In genomic region chrX:104112326-104112951, GRCh38 we compare ENCODE assay signal across 8 cellular contexts. TPM values are rescaled to one million over a fixed set of nuclear protein-coding genes. Genes with fewer than 3 reads are reported as not detected.
DNase-seq lines count a peak whose midpoint lies in the region; ATAC-seq and TF ChIP-seq lines count a peak whose summit lies in the region.

ZCCHC18 (plus strand) TSS chrX:104112523; CDS start chrX:104114112, 1,589 bp downstream.

- H3K79me2 ChIP-seq in KMS-11 (ENCODE audit: insufficient read depth, low read depth): peaks cover 11% of the 10 kb centered on the region; the same call in 1 of the 2 replicates
- H3K79me2 ChIP-seq in hepatocyte: no peaks in the 10 kb centered on the region

- peak within 1 kb of the TSS; percentile 69 for H2AFZ ChIP-seq in KMS-11 (ENCODE audit: low read depth)
- H2AFZ ChIP-seq in hepatocyte: peak within 1 kb of the TSS; percentile 66

- H3K27ac ChIP-seq in KMS-11: peak within 1 kb of the TSS; percentile 79
- H3K27ac ChIP-seq in hepatocyte: peak within 1 kb of the TSS; percentile 92
- H3K27ac ChIP-seq in rectal smooth muscle tissue (ENCODE audit: low read depth, low read length): peak within 1 kb of the TSS; percentile 51

- H3K4me1 ChIP-seq in KMS-11 (ENCODE audit: low read depth, poor library complexity, severe bottlenecking) (peaks cover 27% of the 10 kb centered on the region), hepatocyte (ENCODE audit: insufficient read depth) (no peaks in the 10 kb centered on the region), rectal smooth muscle tissue (ENCODE audit: control insufficient read depth, insufficient read depth, low read length) (no peaks in the 10 kb centered on the region)

- H3K4me2 ChIP-seq in KMS-11 (peak within 1 kb of the TSS; percentile 82), hepatocyte (peak within 1 kb of the TSS; percentile 84)

- H3K9me2 ChIP-seq in hepatocyte (replicated peaks; ENCODE audit: insufficient read depth): no peaks in the 10 kb centered on the region

- DNase-seq in GM10266 (ENCODE audit: extremely low spot score) (peak; percentile 61), astrocyte of the spinal cord (ENCODE audit: low read depth, low spot score) (peak; percentile 72), hepatocyte (ENCODE audit: low spot score) (peak; percentile 58), OCI-M2 (lab: John Stamatoyannopoulos, UW; ENCODE audit: unreplicated experiment) (no peak)

- H4K20me1 ChIP-seq in KMS-11 (ENCODE audit: insufficient read depth) (no peaks in the 10 kb centered on the region), hepatocyte (ENCODE audit: insufficient read depth, poor library complexity, severe bottlenecking) (no peaks in the 10 kb centered on the region)

- H3K27me3 ChIP-seq in KMS-11 (ENCODE audit: insufficient read depth, low read depth) (no peaks in the 10 kb centered on the region), hepatocyte (no peaks in the 10 kb centered on the region), rectal smooth muscle tissue (ENCODE audit: control insufficient read depth, insufficient read depth, low read length) (no peaks in the 10 kb centered on the region)

- 39% methylated on average over 56 of the region's 67 CpGs for WGBS in hepatocyte (ENCODE audit: low lambda C conversion rate, missing lambda C conversion rate)

- in situ Hi-C loops in astrocyte of the spinal cord (cut with HindIII; ENCODE audit: low sequenced_read_pairs): no loop called here

- no peaks in the 10 kb centered on the region for H3K9me3 ChIP-seq in hepatocyte (ENCODE audit: low read depth)

- peak within 1 kb of the TSS; percentile 85 for H3K9ac ChIP-seq in KMS-11
- H3K9ac ChIP-seq in rectal smooth muscle tissue (ENCODE audit: low read length): peak within 1 kb of the TSS; percentile 4

- no peak for TF ChIP-seq CTCF in GM10266 (IDR thresholded peaks at IDR 0.05; ENCODE audit: control insufficient read depth, insufficient read depth, low read depth, missing control alignments)
- no peak for TF ChIP-seq CTCF in KMS-11 (conservative IDR thresholded peaks at IDR 0.05; ENCODE audit: low read depth, low read length)
- TF ChIP-seq CTCF in astrocyte of the spinal cord (IDR thresholded peaks at IDR 0.05; ENCODE audit: low read depth, low read length): no peak
- no peak for TF ChIP-seq CTCF in hepatocyte (IDR thresholded peaks at IDR 0.05; ENCODE audit: poor library complexity)

- ATAC-seq in GM21825 (IDR thresholded peaks at IDR 0.05; ENCODE audit: unreplicated experiment) (peak; percentile 59), SK-N-SH treated with all-trans-retinoic acid at 6 μM for 48 hours (peak; percentile 89)

- H3K36me3 ChIP-seq in KMS-11 (ENCODE audit: insufficient read depth) (no peaks in the 10 kb centered on the region), hepatocyte (replicated peaks; ENCODE audit: insufficient read depth, low read depth) (no peaks in the 10 kb centered on the region), rectal smooth muscle tissue (ENCODE audit: control insufficient read depth, insufficient read depth, low read length) (no peaks in the 10 kb centered on the region)

- H3K4me3 ChIP-seq in KMS-11 (IDR thresholded peaks at IDR 0.05; ENCODE audit: insufficient read depth, low read depth, low read length) (no peak within 1 kb of the TSS), astrocyte of the spinal cord (ENCODE audit: low read depth, low read length) (peak within 1 kb of the TSS; percentile 54), hepatocyte (peak within 1 kb of the TSS; percentile 58), rectal smooth muscle tissue (ENCODE audit: low read length) (peak within 1 kb of the TSS; percentile 72)

TF ChIP-seq in SK-N-SH treated with all-trans-retinoic acid at 6 μM for 48 hours, 23 proteins besides CTCF, POLR2A, EP300 and RAD21:
- TF ChIP-seq, protein P1, sequence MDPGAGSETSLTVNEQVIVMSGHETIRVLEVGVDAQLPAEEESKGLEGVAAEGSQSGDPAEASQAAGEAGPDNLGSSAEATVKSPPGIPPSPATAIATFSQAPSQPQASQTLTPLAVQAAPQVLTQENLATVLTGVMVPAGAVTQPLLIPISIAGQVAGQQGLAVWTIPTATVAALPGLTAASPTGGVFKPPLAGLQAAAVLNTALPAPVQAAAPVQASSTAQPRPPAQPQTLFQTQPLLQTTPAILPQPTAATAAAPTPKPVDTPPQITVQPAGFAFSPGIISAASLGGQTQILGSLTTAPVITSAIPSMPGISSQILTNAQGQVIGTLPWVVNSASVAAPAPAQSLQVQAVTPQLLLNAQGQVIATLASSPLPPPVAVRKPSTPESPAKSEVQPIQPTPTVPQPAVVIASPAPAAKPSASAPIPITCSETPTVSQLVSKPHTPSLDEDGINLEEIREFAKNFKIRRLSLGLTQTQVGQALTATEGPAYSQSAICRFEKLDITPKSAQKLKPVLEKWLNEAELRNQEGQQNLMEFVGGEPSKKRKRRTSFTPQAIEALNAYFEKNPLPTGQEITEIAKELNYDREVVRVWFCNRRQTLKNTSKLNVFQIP (CRISPR knock-in tag; IDR thresholded peaks at IDR 0.05; ENCODE audit: borderline replicate concordance, low read depth): no peak
- TF ChIP-seq BACH2 (CRISPR knock-in tag; IDR thresholded peaks at IDR 0.05; ENCODE audit: borderline replicate concordance) (no peak), TOX (CRISPR knock-in tag; IDR thresholded peaks at IDR 0.05; ENCODE audit: borderline replicate concordance) (no peak), ISL1 (CRISPR knock-in tag; IDR thresholded peaks at IDR 0.05) (no peak), PPARA (CRISPR knock-in tag; IDR thresholded peaks at IDR 0.05; ENCODE audit: borderline replicate concordance) (no peak), OSR1 (CRISPR knock-in tag; IDR thresholded peaks at IDR 0.05) (no peak), RARB (CRISPR knock-in tag; IDR thresholded peaks at IDR 0.05) (no peak), SNAI2 (CRISPR knock-in tag; IDR thresholded peaks at IDR 0.05) (no peak), CSDC2 (CRISPR knock-in tag; IDR thresholded peaks at IDR 0.05) (no peak), ZNF8 (CRISPR knock-in tag; IDR thresholded peaks at IDR 0.05) (no peak)

RNA-seq across cellular contexts. Expression of gene ZCCHC18, which starts in this region (rescaled TPM):
- total RNA-seq in hepatocyte: 0.56 and 0.57 TPM in 2 replicates
- polyA plus RNA-seq in hepatocyte: 1.2 and 5.7 TPM in 2 replicates
